1 cellular context compared by ENCODE assay signal in the genomic region with DNA sequence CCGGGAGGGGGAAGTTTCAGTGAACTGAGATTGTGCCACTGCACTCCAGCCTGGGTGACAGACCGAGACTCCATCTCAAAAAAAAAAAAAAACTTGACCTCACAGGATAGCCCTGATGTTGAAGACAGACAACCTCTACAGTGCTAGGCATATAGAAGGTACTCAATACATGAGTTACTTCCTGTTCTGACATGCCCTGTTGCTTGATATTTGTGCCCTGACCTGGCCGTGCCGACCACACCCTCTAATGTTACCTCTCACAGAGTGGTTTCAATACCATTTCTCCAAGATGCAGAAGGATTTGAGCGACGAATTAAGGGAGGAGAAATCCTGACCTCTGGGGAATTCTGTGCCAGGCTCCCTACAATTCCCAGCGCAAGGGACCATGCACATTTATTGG.
TF ChIP-seq lines count a peak whose summit lies in the region.

No MANE protein-coding gene starts in this region.

TF ChIP-seq in GM23338, 12 proteins besides CTCF, POLR2A, EP300 and RAD21:
- no peak for TF ChIP-seq CREB1 (CRISPR knock-in tag; IDR thresholded peaks at IDR 0.05; ENCODE audit: low read depth)
- no peak for TF ChIP-seq STAT1 (IDR thresholded peaks at IDR 0.05; ENCODE audit: unreplicated experiment)
- no peak for TF ChIP-seq POLR2AphosphoS5 (IDR thresholded peaks at IDR 0.05; ENCODE audit: low read depth)
- TF ChIP-seq, protein P1, sequence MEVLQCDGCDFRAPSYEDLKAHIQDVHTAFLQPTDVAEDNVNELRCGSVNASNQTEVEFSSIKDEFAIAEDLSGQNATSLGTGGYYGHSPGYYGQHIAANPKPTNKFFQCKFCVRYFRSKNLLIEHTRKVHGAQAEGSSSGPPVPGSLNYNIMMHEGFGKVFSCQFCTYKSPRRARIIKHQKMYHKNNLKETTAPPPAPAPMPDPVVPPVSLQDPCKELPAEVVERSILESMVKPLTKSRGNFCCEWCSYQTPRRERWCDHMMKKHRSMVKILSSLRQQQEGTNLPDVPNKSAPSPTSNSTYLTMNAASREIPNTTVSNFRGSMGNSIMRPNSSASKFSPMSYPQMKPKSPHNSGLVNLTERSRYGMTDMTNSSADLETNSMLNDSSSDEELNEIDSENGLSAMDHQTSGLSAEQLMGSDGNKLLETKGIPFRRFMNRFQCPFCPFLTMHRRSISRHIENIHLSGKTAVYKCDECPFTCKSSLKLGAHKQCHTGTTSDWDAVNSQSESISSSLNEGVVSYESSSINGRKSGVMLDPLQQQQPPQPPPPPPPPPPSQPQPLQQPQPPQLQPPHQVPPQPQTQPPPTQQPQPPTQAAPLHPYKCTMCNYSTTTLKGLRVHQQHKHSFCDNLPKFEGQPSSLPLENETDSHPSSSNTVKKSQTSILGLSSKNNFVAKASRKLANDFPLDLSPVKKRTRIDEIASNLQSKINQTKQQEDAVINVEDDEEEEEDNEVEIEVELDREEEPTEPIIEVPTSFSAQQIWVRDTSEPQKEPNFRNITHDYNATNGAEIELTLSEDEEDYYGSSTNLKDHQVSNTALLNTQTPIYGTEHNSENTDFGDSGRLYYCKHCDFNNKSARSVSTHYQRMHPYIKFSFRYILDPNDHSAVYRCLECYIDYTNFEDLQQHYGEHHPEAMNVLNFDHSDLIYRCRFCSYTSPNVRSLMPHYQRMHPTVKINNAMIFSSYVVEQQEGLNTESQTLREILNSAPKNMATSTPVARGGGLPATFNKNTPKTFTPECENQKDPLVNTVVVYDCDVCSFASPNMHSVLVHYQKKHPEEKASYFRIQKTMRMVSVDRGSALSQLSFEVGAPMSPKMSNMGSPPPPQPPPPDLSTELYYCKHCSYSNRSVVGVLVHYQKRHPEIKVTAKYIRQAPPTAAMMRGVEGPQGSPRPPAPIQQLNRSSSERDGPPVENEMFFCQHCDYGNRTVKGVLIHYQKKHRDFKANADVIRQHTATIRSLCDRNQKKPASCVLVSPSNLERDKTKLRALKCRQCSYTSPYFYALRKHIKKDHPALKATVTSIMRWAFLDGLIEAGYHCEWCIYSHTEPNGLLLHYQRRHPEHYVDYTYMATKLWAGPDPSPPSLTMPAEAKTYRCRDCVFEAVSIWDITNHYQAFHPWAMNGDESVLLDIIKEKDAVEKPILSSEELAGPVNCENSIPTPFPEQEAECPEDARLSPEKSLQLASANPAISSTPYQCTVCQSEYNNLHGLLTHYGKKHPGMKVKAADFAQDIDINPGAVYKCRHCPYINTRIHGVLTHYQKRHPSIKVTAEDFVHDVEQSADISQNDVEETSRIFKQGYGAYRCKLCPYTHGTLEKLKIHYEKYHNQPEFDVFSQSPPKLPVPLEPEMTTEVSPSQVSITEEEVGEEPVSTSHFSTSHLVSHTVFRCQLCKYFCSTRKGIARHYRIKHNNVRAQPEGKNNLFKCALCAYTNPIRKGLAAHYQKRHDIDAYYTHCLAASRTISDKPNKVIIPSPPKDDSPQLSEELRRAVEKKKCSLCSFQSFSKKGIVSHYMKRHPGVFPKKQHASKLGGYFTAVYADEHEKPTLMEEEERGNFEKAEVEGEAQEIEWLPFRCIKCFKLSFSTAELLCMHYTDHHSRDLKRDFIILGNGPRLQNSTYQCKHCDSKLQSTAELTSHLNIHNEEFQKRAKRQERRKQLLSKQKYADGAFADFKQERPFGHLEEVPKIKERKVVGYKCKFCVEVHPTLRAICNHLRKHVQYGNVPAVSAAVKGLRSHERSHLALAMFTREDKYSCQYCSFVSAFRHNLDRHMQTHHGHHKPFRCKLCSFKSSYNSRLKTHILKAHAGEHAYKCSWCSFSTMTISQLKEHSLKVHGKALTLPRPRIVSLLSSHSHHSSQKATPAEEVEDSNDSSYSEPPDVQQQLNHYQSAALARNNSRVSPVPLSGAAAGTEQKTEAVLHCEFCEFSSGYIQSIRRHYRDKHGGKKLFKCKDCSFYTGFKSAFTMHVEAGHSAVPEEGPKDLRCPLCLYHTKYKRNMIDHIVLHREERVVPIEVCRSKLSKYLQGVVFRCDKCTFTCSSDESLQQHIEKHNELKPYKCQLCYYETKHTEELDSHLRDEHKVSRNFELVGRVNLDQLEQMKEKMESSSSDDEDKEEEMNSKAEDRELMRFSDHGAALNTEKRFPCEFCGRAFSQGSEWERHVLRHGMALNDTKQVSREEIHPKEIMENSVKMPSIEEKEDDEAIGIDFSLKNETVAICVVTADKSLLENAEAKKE (CRISPR knock-in tag; IDR thresholded peaks at IDR 0.05), result no peak
- TF ChIP-seq EZH2 (IDR thresholded peaks at IDR 0.05; ENCODE audit: low read depth, unreplicated experiment), result no peak
- TF ChIP-seq ETS1 (IDR thresholded peaks at IDR 0.05), result no peak
- TF ChIP-seq ZNF114 (CRISPR knock-in tag; IDR thresholded peaks at IDR 0.05), result no peak
- TF ChIP-seq EZH2phosphoT487 (IDR thresholded peaks at IDR 0.05; ENCODE audit: unreplicated experiment), result no peak
- TF ChIP-seq NANOG (IDR thresholded peaks at IDR 0.05; ENCODE audit: borderline replicate concordance), result no peak
- TF ChIP-seq REST (IDR thresholded peaks at IDR 0.05; ENCODE audit: unreplicated experiment), result no peak
- no peak for TF ChIP-seq JUNB (IDR thresholded peaks at IDR 0.05; ENCODE audit: unreplicated experiment)
- no peak for TF ChIP-seq ZNF331 (CRISPR knock-in tag; IDR thresholded peaks at IDR 0.05; ENCODE audit: low read depth)
